ENCODE assay signal across 23 cellular contexts in genomic region chr2:165674780-165675179, GRCh38.
"Had no signal": no experiment of that assay in that cellular context is flagged by ENCODE, and none has a peak within 500 bp of the region (broad histone marks: within the 10 kb centered on the region; RNA-seq: fewer than 3 reads in every experiment).

No MANE protein-coding gene starts in this region.

- ATAC-seq: activated CD4-positive, CD25-positive, alpha-beta regulatory T cell treated with anti-CD3 and anti-CD28 coated beads, Interleukin-2, amount 50 U/mL, for 24 hours; activated CD8-positive, alpha-beta T cell treated with anti-CD3 and anti-CD28 coated beads, Interleukin-2, amount 10 ng/mL, durations not matched to agents 7 days and 5 days; left lobe of liver; natural killer cell treated with Interleukin-12 subunit alpha and Interleukin-12 subunit beta and Interleukin-15 and Interleukin-18, amount 100 ng/mL, for 72 hours; right cardiac atrium; stimulated activated naive CD8-positive, alpha-beta T cell treated with anti-CD3 and anti-CD28 coated beads, Interleukin-15, Interleukin-2, amounts not matched to agents 100 U/mL and 50 U/mL, for 24 hours had no signal

- H3K27ac Mint-ChIP-seq: activated CD8-positive, alpha-beta T cell treated with anti-CD3 and anti-CD28 coated beads, Interleukin-2, amount 10 ng/mL, durations not matched to agents 7 days and 5 days; activated T-helper 1 cell treated with anti-CD3 and anti-CD28 coated beads, Interleukin-12 subunit alpha, Interleukin-12 subunit beta, Interleukin-2, Interleukin-4 antibody, amounts not matched to agents 30 ng/mL and 10 ng/mL and 1 ng/mL, durations not matched to agents 14 hours and 24 hours and 36 hours; natural killer cell treated with Interleukin-12 subunit alpha and Interleukin-12 subunit beta and Interleukin-15 and Interleukin-18, amount 100 ng/mL, for 72 hours had no signal

- H3K36me3 ChIP-seq: neutrophil, ovary, thyroid gland had no signal

- H3K9me3 ChIP-seq: neutrophil, ovary, thyroid gland had no signal

- DNase-seq: activated CD4-positive, alpha-beta T cell treated with anti-CD3 and anti-CD28 coated beads, Interleukin-2, amount 50 U/mL, for 1 hour; activated CD8-positive, alpha-beta T cell treated with anti-CD3 and anti-CD28 coated beads, Interleukin-2, amount 10 ng/mL, durations not matched to agents 7 days and 5 days; activated gamma-delta T cell; activated naive CD4-positive, alpha-beta T cell treated with anti-CD3 and anti-CD28 coated beads, Interleukin-2, amount 50 U/mL, for 16 hours; anterior cingulate cortex; dermis blood vessel endothelial cell; effector CD8-positive, alpha-beta T cell; kidney; ovary; right cardiac atrium; stimulated activated CD4-positive, alpha-beta T cell treated with anti-CD3 and anti-CD28 coated beads, Interleukin-12 subunit alpha, Interleukin-12 subunit beta, amount 100 ng/mL, for 4 hours; stimulated activated CD4-positive, alpha-beta T cell treated with anti-CD3 and anti-CD28 coated beads, Interleukin-4, amount 100 ng/mL, for 4 hours; stimulated activated naive CD8-positive, alpha-beta T cell treated with anti-CD3 and anti-CD28 coated beads, Interleukin-15, Interleukin-2, amounts not matched to agents 100 U/mL and 50 U/mL, for 24 hours; substantia nigra; thyroid gland had no signal

- H3K4me3 ChIP-seq: lung, ovary, thyroid gland had no signal

- H3K9me3 Mint-ChIP-seq: activated T-helper 1 cell treated with anti-CD3 and anti-CD28 coated beads, Interleukin-12 subunit alpha, Interleukin-12 subunit beta, Interleukin-2, Interleukin-4 antibody, amounts not matched to agents 30 ng/mL and 10 ng/mL and 1 ng/mL, durations not matched to agents 14 hours and 24 hours and 36 hours; natural killer cell treated with Interleukin-12 subunit alpha and Interleukin-12 subunit beta and Interleukin-15 and Interleukin-18, amount 100 ng/mL, for 72 hours had no signal

- H3K27ac ChIP-seq: foreskin keratinocyte, neutrophil, ovary, VCaP had no signal

- H3K36me3 Mint-ChIP-seq: natural killer cell treated with Interleukin-12 subunit alpha and Interleukin-12 subunit beta and Interleukin-15 and Interleukin-18, amount 100 ng/mL, for 72 hours had no signal
